ENCODE assay signal across 8 cellular contexts in the genomic region with DNA sequence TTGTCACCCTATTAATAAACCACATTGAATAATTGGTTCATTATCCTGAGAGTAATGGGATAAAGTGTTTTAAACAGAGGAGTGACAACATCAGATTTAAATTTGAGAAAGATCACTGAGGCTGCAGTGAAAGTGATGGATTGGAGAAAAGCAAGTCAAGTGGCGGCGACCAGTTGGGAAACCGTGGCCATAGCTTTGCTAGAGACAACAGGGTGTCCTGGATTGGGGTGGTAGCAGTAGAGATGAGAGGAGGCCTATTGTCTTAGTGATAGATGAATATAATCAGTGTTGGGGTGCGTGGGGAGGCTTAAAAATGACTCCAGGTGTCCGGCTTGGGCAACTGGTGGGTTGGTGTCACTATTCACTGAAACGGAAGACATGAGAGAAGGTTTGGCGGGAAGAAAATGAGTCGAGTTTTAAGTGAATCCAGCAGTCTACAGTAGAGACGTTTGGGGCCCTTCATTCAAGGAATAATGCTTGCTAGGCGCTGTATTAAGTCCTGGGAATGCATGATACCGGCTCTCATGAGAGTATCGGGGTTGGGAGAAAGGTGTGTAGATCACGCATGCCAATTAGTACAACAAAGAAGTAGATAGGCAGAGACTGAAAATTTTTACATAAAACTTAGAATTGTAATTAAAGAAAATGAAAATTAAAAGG. TPM values are rescaled to one million over a fixed set of nuclear protein-coding genes. Genes with fewer than 3 reads are reported as not detected.
DNase-seq lines count a peak whose midpoint lies in the region; ATAC-seq and TF ChIP-seq lines count a peak whose summit lies in the region.

No MANE protein-coding gene starts in this region.

- H3K9ac ChIP-seq in fibroblast of lung (ENCODE audit: insufficient read depth, low read length) = no peak overlapping the region
- no peak overlapping the region for H3K9ac ChIP-seq in rectal smooth muscle tissue (ENCODE audit: low read length)

- H3K79me2 ChIP-seq in fibroblast of lung (ENCODE audit: control insufficient read depth, insufficient read depth, low read length) = peaks cover 2% of the 10 kb centered on the region

- H3K9me3 ChIP-seq in SJSA1 (replicated peaks) (no peaks in the 10 kb centered on the region), fibroblast of lung (ENCODE audit: control insufficient read depth, insufficient read depth, low read depth, low read length) (no peaks in the 10 kb centered on the region)

- no peaks in the 10 kb centered on the region for H4K20me1 ChIP-seq in fibroblast of lung (ENCODE audit: control insufficient read depth, extremely low read depth, insufficient read depth, low read length)

- peaks cover 12% of the 10 kb centered on the region for H3K36me3 ChIP-seq in SJSA1
- no peaks in the 10 kb centered on the region for H3K36me3 ChIP-seq in fibroblast of lung (ENCODE audit: control insufficient read depth, insufficient read depth, low read length)
- H3K36me3 ChIP-seq in rectal smooth muscle tissue (ENCODE audit: control insufficient read depth, insufficient read depth, low read length) = peaks cover 7% of the 10 kb centered on the region

- no peak overlapping the region for H3K27ac ChIP-seq in SJSA1
- no peak overlapping the region for H3K27ac ChIP-seq in fibroblast of lung (ENCODE audit: insufficient read depth, low read length)
- H3K27ac ChIP-seq in rectal smooth muscle tissue (ENCODE audit: low read depth, low read length) = no peak overlapping the region

- ATAC-seq in activated CD4-positive, CD25-positive, alpha-beta regulatory T cell treated with anti-CD3 and anti-CD28 coated beads, Interleukin-2, amount 50 U/mL, for 24 hours = no peak

- H3K4me2 ChIP-seq in fibroblast of lung (ENCODE audit: extremely low read depth, insufficient read depth, low read length) = peak overlapping the region; percentile 94

- H3K27me3 ChIP-seq in SJSA1 (replicated peaks) = no peaks in the 10 kb centered on the region
- no peaks in the 10 kb centered on the region for H3K27me3 ChIP-seq in fibroblast of lung (ENCODE audit: control insufficient read depth, insufficient read depth, low read length)
- H3K27me3 ChIP-seq in rectal smooth muscle tissue (ENCODE audit: control insufficient read depth, insufficient read depth, low read length) = no peaks in the 10 kb centered on the region

- H3K4me1 ChIP-seq in SJSA1 (replicated peaks) = no peaks in the 10 kb centered on the region; the same call in 1 of the 2 replicates
- no peaks in the 10 kb centered on the region for H3K4me1 ChIP-seq in fibroblast of lung (ENCODE audit: control insufficient read depth, extremely low read depth, insufficient read depth, low read length)
- peaks cover 6% of the 10 kb centered on the region for H3K4me1 ChIP-seq in rectal smooth muscle tissue (ENCODE audit: control insufficient read depth, insufficient read depth, low read length)

- H3K4me3 ChIP-seq in SJSA1 (peak overlapping the region; percentile 72), fibroblast of lung (replicated peaks in 1 of 4; ENCODE audit: control extremely low read depth in 1 of 4, insufficient read depth in 1 of 4, low read depth in 3 of 4, low read length in 4 of 4) (peak overlapping the region; percentile 73 to 82 (median 80)), rectal smooth muscle tissue (ENCODE audit: low read length) (peak overlapping the region; percentile 79)

- DNase-seq in DMS79 treated with DMSO at 0.1 percent for 48 hours (lab: John Stamatoyannopoulos, UW) (peak; percentile 10), DMS79 (lab: John Stamatoyannopoulos, UW) (no peak), SJSA1 (ENCODE audit: low read depth in 1 of 2, low spot score in 2 of 2) (peak in 1 of 2 experiments; percentile 7), fibroblast of lung (ENCODE audit: low read depth in 2 of 2) (peak; percentile 10), Ammon's horn (ENCODE audit: low spot score) (no peak), NCI-H510A (lab: John Stamatoyannopoulos, UW) (no peak)

- no peak for TF ChIP-seq CTCF in fibroblast of lung (conservative IDR thresholded peaks at IDR 0.05 in 1 of 2, IDR thresholded peaks at IDR 0.05 in 1 of 2; ENCODE audit: low read depth in 1 of 2, low read length in 2 of 2)

- H2AFZ ChIP-seq in fibroblast of lung (ENCODE audit: low read length) = peak overlapping the region; percentile 56

RNA-seq across cellular contexts. Expression of a gene that starts 0.8 kb away (rescaled TPM):
- total RNA-seq in SJSA1 (2014; rRNA removed; shearing (Covaris generic)) = 8.3 and 12.6 TPM in 2 replicates
- total RNA-seq in fibroblast of lung = 21.3 and 24.9 TPM in 2 replicates
- polyA plus RNA-seq in fibroblast of lung = 12.7 and 16.0 TPM in 2 replicates
- polyA plus RNA-seq in fibroblast of lung (2012) = 8.3 and 11.7 TPM in 2 replicates
- polyA minus RNA-seq in fibroblast of lung (ENCODE audit: low replicate concordance) = 3.1 and 16.7 TPM in 2 replicates

RNA-seq across cellular contexts. Expression of a gene that starts 7.5 kb away (rescaled TPM):
- total RNA-seq in SJSA1 (2014; rRNA removed; shearing (Covaris generic)) = not detected in 2 replicates
- total RNA-seq in fibroblast of lung = not detected in 2 replicates
- polyA plus RNA-seq in fibroblast of lung = not detected in 2 replicates
- polyA plus RNA-seq in fibroblast of lung (2012) = not detected in 2 replicates
- polyA minus RNA-seq in fibroblast of lung (ENCODE audit: low replicate concordance) = not detected in 2 replicates

RNA-seq across cellular contexts. Expression of a gene that starts 24.7 kb away (rescaled TPM):
- 4.0 and 8.9 TPM in 2 replicates for total RNA-seq in SJSA1 (2014; rRNA removed; shearing (Covaris generic))
- under 0.01 and 0.17 TPM in 2 replicates for total RNA-seq in fibroblast of lung
- 0.05 and 1.5 TPM in 2 replicates for polyA plus RNA-seq in fibroblast of lung
- 1.7 TPM in 1 of 2 replicates, not detected in the other for polyA plus RNA-seq in fibroblast of lung (2012)
- not detected in 2 replicates for polyA minus RNA-seq in fibroblast of lung (ENCODE audit: low replicate concordance)

Comparison
In these comparisons a context has a peak if more than half of its experiments do, and no peak if none do; other contexts are left out.
1. DNase-seq: peak in DMS79 treated with DMSO at 0.1 percent for 48 hours (single experiment) and fibroblast of lung (2 of 2); none in DMS79 (single experiment), Ammon's horn (single experiment) and NCI-H510A (single experiment).
2. Peak in every context shown above with its lines, with median percentiles within 50 percentile points of each other: H3K4me3 ChIP-seq.